In genomic region chr11:67382481-67383136, GRCh38 we compare ENCODE assay signal across 8 cellular contexts. TPM values are rescaled to one million over a fixed set of nuclear protein-coding genes. Genes with fewer than 3 reads are reported as not detected.
DNase-seq lines count a peak whose midpoint lies in the region; ATAC-seq and TF ChIP-seq lines count a peak whose summit lies in the region.

No MANE protein-coding gene starts in this region.

- no peaks in the 10 kb centered on the region for H3K27me3 ChIP-seq in endocrine pancreas (ENCODE audit: control insufficient read depth, insufficient read depth, low read length)

- no peaks in the 10 kb centered on the region for H3K4me1 ChIP-seq in endocrine pancreas (ENCODE audit: control insufficient read depth, insufficient read depth, low read length)
- H3K4me1 ChIP-seq in mucosa of descending colon (ENCODE audit: low read depth), result peaks cover 9% of the 10 kb centered on the region

- intact Hi-C loops in mucosa of descending colon (cut with DNase I, micrococcal nuclease), result no loop called here

- no peaks in the 10 kb centered on the region for H3K36me3 ChIP-seq in endocrine pancreas (ENCODE audit: control insufficient read depth, insufficient read depth, low read length)
- no peaks in the 10 kb centered on the region for H3K36me3 ChIP-seq in mucosa of descending colon (ENCODE audit: low read depth)

- ATAC-seq in HG02973 (IDR thresholded peaks at IDR 0.05; ENCODE audit: unreplicated experiment) (peak; percentile 45), mucosa of descending colon (peak; percentile 91), GM19023 (IDR thresholded peaks at IDR 0.05; ENCODE audit: unreplicated experiment) (no peak)

- TF ChIP-seq CTCF in mucosa of descending colon (IDR thresholded peaks at IDR 0.05), result peak; percentile 92

- DNase-seq in DMS79 treated with DMSO at 0.1 percent for 48 hours (lab: John Stamatoyannopoulos, UW) (peak; percentile 65), NOMO-1 treated with DMSO at 0.1 percent for 48 hours (lab: John Stamatoyannopoulos, UW; ENCODE audit: unreplicated experiment) (peak; percentile 72), mucosa of descending colon (peak in 2 of 3 donors; percentile 90 to 92)
- DNase-seq in activated CD8-positive, alpha-beta memory T cell treated with anti-CD3 and anti-CD28 coated beads for 4 hours (ENCODE audit: low read depth in 2 of 2), result peak; percentile 68 to 71
- DNase-seq in stimulated activated CD8-positive, alpha-beta memory T cell treated with anti-CD3 and anti-CD28 coated beads, Interleukin-7, amount 100 ng/mL, for 1 hour (ENCODE audit: low read depth in 2 of 2), result peak; percentile 68 to 69

- no peaks in the 10 kb centered on the region for H3K9me3 ChIP-seq in endocrine pancreas (ENCODE audit: control insufficient read depth, low read length)
- H3K9me3 ChIP-seq in mucosa of descending colon, result no peaks in the 10 kb centered on the region

- H3K4me3 ChIP-seq in endocrine pancreas (ENCODE audit: control insufficient read depth, insufficient read depth, low read length), result no peak overlapping the region
- no peak overlapping the region for H3K4me3 ChIP-seq in mucosa of descending colon

- peak overlapping the region; percentile 30 for H3K9ac ChIP-seq in endocrine pancreas (ENCODE audit: control insufficient read depth, insufficient read depth, low read length)

RNA-seq across cellular contexts. Expression of gene RAD9A, which starts 9.2 kb away (rescaled TPM):
- total RNA-seq in mucosa of descending colon, result 10 to 100 TPM; 27.9 to 39.3 (median 29.1) TPM

RNA-seq across cellular contexts. Expression of gene CLCF1, which starts 9.2 kb away (rescaled TPM):
- 1 to 10 TPM; 2.2 to 3.0 (median 2.7) TPM for total RNA-seq in mucosa of descending colon

RNA-seq across cellular contexts. Expression of gene PPP1CA, which starts 19.0 kb away (rescaled TPM):
- 100 to 1,000 TPM; 130 to 239 (median 209) TPM for total RNA-seq in mucosa of descending colon

RNA-seq across cellular contexts. Expression of gene TBC1D10C, which starts 21.3 kb away (rescaled TPM):
- total RNA-seq in mucosa of descending colon, result 1 to 10 TPM; 5.0 to 8.4 (median 5.3) TPM

RNA-seq across cellular contexts. Expression of gene POLD4, which starts 29.3 kb away (rescaled TPM):
- 100 to 1,000 TPM; 130 to 266 (median 201) TPM for total RNA-seq in mucosa of descending colon
